7 cellular contexts compared by ENCODE assay signal in the genomic region with DNA sequence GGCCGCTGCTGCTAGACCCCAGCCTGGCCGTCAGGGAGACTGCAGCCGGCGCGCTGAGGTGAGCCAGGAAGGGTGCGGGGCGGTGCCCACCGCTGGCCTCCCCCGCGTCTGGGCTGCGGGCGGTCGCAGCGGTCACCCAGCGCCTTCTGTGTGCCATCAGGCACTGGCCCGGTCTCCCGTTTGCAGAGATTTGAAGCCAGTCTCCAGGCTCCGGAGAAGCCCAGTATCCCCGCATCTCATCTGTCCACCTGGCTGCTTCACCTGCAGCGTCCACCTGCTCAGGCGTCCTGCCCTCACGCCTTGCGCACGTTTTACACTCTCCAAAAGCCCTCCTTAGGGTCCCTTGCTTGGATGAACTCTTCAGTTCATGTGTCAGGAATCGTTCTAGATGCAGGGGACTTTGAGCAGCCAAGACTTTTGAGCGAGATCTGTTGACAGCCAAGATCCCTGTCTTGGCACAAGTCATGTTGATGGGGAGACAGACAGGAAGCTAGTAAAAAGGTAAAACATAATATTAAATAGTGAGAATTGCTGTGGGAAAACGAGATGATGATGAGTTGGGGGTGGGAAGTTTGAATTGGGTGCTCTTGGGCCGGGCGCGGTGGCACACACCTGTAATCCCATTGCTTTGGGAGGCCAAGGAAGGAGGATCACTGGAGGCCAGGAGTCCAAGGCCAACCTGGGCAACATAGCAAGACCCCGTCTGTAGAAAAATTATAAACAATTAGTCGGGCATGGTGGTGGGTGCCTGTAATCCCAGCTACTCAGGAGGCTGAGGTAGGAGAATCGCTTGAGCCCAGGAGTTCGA.
A peak's percentile ranks its signal among the peaks of the same experiment; 100 is the strongest.
DNase-seq lines count a peak whose midpoint lies in the region; ATAC-seq and TF ChIP-seq lines count a peak whose summit lies in the region.

No MANE protein-coding gene starts in this region.

- H3K4me3 Mint-ChIP-seq in stimulated activated effector memory CD8-positive, alpha-beta T cell treated with anti-CD3 and anti-CD28 coated beads, Interleukin-12 subunit alpha, Interleukin-12 subunit beta, amount 100 ng/mL, for 72 hours: peak overlapping the region; percentile 73

- no peak overlapping the region for H3K27ac ChIP-seq in iPS DF 6.9 (ENCODE audit: low read length)

- peaks cover 3% of the 10 kb centered on the region for H3K4me1 ChIP-seq in iPS DF 6.9 (ENCODE audit: control insufficient read depth, insufficient read depth, low read length)

- WGBS in iPS DF 6.9 (ENCODE audit: insufficient coverage, insufficient read length): 100% methylated on average over 2 of the region's 34 CpGs

- H3K9me3 Mint-ChIP-seq in stimulated activated effector memory CD8-positive, alpha-beta T cell treated with anti-CD3 and anti-CD28 coated beads, Interleukin-12 subunit alpha, Interleukin-12 subunit beta, amount 100 ng/mL, for 72 hours: no peaks in the 10 kb centered on the region

- H3K9me3 ChIP-seq in iPS DF 6.9 (ENCODE audit: control insufficient read depth, insufficient read depth, low read length): no peaks in the 10 kb centered on the region

- ATAC-seq in HG02852 (IDR thresholded peaks at IDR 0.05; ENCODE audit: unreplicated experiment) (peak; percentile 23), GM19328 (IDR thresholded peaks at IDR 0.05; ENCODE audit: unreplicated experiment) (no peak)
- no peak for ATAC-seq in stimulated activated effector memory CD8-positive, alpha-beta T cell treated with anti-CD3 and anti-CD28 coated beads, Interleukin-12 subunit alpha, Interleukin-12 subunit beta, amount 100 ng/mL, for 72 hours

- no peak for TF ChIP-seq CTCF in WI38 (IDR thresholded peaks at IDR 0.05; ENCODE audit: low read depth, low read length)
- no peak for TF ChIP-seq CTCF in GM13976 (IDR thresholded peaks at IDR 0.05; ENCODE audit: borderline replicate concordance, control extremely low read depth, extremely low read depth, insufficient read depth, missing control alignments)

- no peaks in the 10 kb centered on the region for H3K27me3 ChIP-seq in iPS DF 6.9 (ENCODE audit: control insufficient read depth, insufficient read depth, low read length)

- H3K4me3 ChIP-seq in WI38 (ENCODE audit: low read depth, low read length) (peak overlapping the region; percentile 78), iPS DF 6.9 (ENCODE audit: low read length) (peak overlapping the region; percentile 92; the same call in 1 of the 2 replicates)

- H3K36me3 Mint-ChIP-seq in stimulated activated effector memory CD8-positive, alpha-beta T cell treated with anti-CD3 and anti-CD28 coated beads, Interleukin-12 subunit alpha, Interleukin-12 subunit beta, amount 100 ng/mL, for 72 hours: peaks cover 42% of the 10 kb centered on the region

- H3K27ac Mint-ChIP-seq in stimulated activated effector memory CD8-positive, alpha-beta T cell treated with anti-CD3 and anti-CD28 coated beads, Interleukin-12 subunit alpha, Interleukin-12 subunit beta, amount 100 ng/mL, for 72 hours: peak overlapping the region; percentile 84

- no peaks in the 10 kb centered on the region for H3K36me3 ChIP-seq in iPS DF 6.9 (ENCODE audit: control insufficient read depth, insufficient read depth, low read length)

- no peak for DNase-seq in iPS DF 6.9 (ENCODE audit: low read depth, low spot score)
- DNase-seq in stimulated activated effector memory CD8-positive, alpha-beta T cell treated with anti-CD3 and anti-CD28 coated beads, Interleukin-12 subunit alpha, Interleukin-12 subunit beta, amount 100 ng/mL, for 72 hours (ENCODE audit: low spot score in 2 of 2): no peak
- no peak for DNase-seq in AG08395 (ENCODE audit: low spot score)
- DNase-seq in GM13976 (ENCODE audit: low spot score): no peak

- peaks cover 40% of the 10 kb centered on the region for H3K4me1 Mint-ChIP-seq in stimulated activated effector memory CD8-positive, alpha-beta T cell treated with anti-CD3 and anti-CD28 coated beads, Interleukin-12 subunit alpha, Interleukin-12 subunit beta, amount 100 ng/mL, for 72 hours

- in situ Hi-C loops in GM13976 (cut with MboI; ENCODE audit: low sequenced_read_pairs, unreplicated experiment): no loop called here
